ENCODE assay signal across 8 cellular contexts in genomic region chr5:8184455-8185063, GRCh38.
DNase-seq lines count a peak whose midpoint lies in the region; ATAC-seq and TF ChIP-seq lines count a peak whose summit lies in the region.

No MANE protein-coding gene starts in this region.

- intact Hi-C loops in CD4-positive, alpha-beta memory T cell (cut with micrococcal nuclease) = no loop called here

- TF ChIP-seq CTCF in kidney epithelial cell (IDR thresholded peaks at IDR 0.05; ENCODE audit: insufficient read depth, low read length, poor library complexity, severe bottlenecking) (peak; percentile 97), tibial nerve (IDR thresholded peaks at IDR 0.05) (peak in 3 of 5 experiments; percentile 37 to 56 (median 45))

- POLR2A ChIA-PET in CD4-positive, alpha-beta memory T cell (lab: Charles Lee; ENCODE audit: partially characterized antibody) = no interaction called here
- POLR2A ChIA-PET in T-cell (lab: Charles Lee) = no interaction called here

- no peaks in the 10 kb centered on the region for H3K4me1 ChIP-seq in CD4-positive, alpha-beta memory T cell (ENCODE audit: insufficient read depth, low read length)
- no peaks in the 10 kb centered on the region for H3K4me1 ChIP-seq in tibial nerve

- H3K27ac ChIP-seq in CD4-positive, alpha-beta memory T cell (ENCODE audit: low read depth, low read length) = no peak overlapping the region
- no peak overlapping the region for H3K27ac ChIP-seq in tibial nerve

- H3K9me3 Mint-ChIP-seq in CD4-positive, alpha-beta memory T cell = peaks cover 0 to 8% (median under 1%) of the 10 kb centered on the region in 8 donors
- H3K9me3 Mint-ChIP-seq in activated naive CD8-positive, alpha-beta T cell treated with anti-CD3 and anti-CD28 coated beads for 36 hours = no peaks in the 10 kb centered on the region
- peaks cover 0 to 11% (median 4%) of the 10 kb centered on the region in 3 donors for H3K9me3 Mint-ChIP-seq in T-cell

- H3K4me1 Mint-ChIP-seq in CD4-positive, alpha-beta memory T cell = no peaks in the 10 kb centered on the region
- H3K4me1 Mint-ChIP-seq in activated naive CD8-positive, alpha-beta T cell treated with anti-CD3 and anti-CD28 coated beads for 36 hours = no peaks in the 10 kb centered on the region
- no peaks in the 10 kb centered on the region for H3K4me1 Mint-ChIP-seq in T-cell

- H3K36me3 ChIP-seq in CD4-positive, alpha-beta memory T cell (ENCODE audit: insufficient read depth, low read length) = no peaks in the 10 kb centered on the region
- H3K36me3 ChIP-seq in kidney epithelial cell (ENCODE audit: control insufficient read depth, insufficient read depth, low read length) = no peaks in the 10 kb centered on the region
- H3K36me3 ChIP-seq in tibial nerve = no peaks in the 10 kb centered on the region

- H3K27me3 Mint-ChIP-seq in CD4-positive, alpha-beta memory T cell = no peaks in the 10 kb centered on the region
- peaks cover 4% of the 10 kb centered on the region for H3K27me3 Mint-ChIP-seq in activated naive CD8-positive, alpha-beta T cell treated with anti-CD3 and anti-CD28 coated beads for 36 hours
- H3K27me3 Mint-ChIP-seq in T-cell = no peaks in the 10 kb centered on the region

- no peak overlapping the region for H3K4me3 ChIP-seq in CD4-positive, alpha-beta memory T cell (ENCODE audit: low read length in 2 of 2)
- H3K4me3 ChIP-seq in kidney epithelial cell (ENCODE audit: low read depth, low read length) = no peak overlapping the region
- H3K4me3 ChIP-seq in tibial nerve = no peak overlapping the region

- no peak for TF ChIP-seq EP300 in tibial nerve (IDR thresholded peaks at IDR 0.05)

- peak in 3 of 5 donors; percentile 2 to 4 (median 2) for DNase-seq in CD4-positive, alpha-beta memory T cell
- DNase-seq in NCI-H1694 treated with DMSO at 0.1 percent for 48 hours (lab: John Stamatoyannopoulos, UW) = peak; percentile 9
- DNase-seq in activated naive CD8-positive, alpha-beta T cell treated with anti-CD3 and anti-CD28 coated beads for 36 hours = peak; percentile 23
- DNase-seq in kidney epithelial cell (ENCODE audit: low read depth) = no peak
- DNase-seq in tibial nerve (ENCODE audit: low spot score in 2 of 2) = no peak
- DNase-seq in T-cell = no peak

- no peaks in the 10 kb centered on the region for H3K9me3 ChIP-seq in CD4-positive, alpha-beta memory T cell (ENCODE audit: control insufficient read depth in 1 of 2, low read length in 2 of 2)
- H3K9me3 ChIP-seq in tibial nerve = no peaks in the 10 kb centered on the region

- H3K27me3 ChIP-seq in CD4-positive, alpha-beta memory T cell (ENCODE audit: insufficient read depth, low read length) = no peaks in the 10 kb centered on the region
- H3K27me3 ChIP-seq in kidney epithelial cell (ENCODE audit: control insufficient read depth, insufficient read depth, low read length) = no peaks in the 10 kb centered on the region
- no peaks in the 10 kb centered on the region for H3K27me3 ChIP-seq in tibial nerve

- H3K4me3 Mint-ChIP-seq in CD4-positive, alpha-beta memory T cell = no peak overlapping the region
- H3K4me3 Mint-ChIP-seq in activated naive CD8-positive, alpha-beta T cell treated with anti-CD3 and anti-CD28 coated beads for 36 hours = no peak overlapping the region
- H3K4me3 Mint-ChIP-seq in T-cell = no peak overlapping the region

- 39 to 44% methylated on average over 5 of the region's 5 CpGs for WGBS in tibial nerve, 2 donors

- no peak for TF ChIP-seq POLR2A in tibial nerve (IDR thresholded peaks at IDR 0.05)

- H3K36me3 Mint-ChIP-seq in CD4-positive, alpha-beta memory T cell = no peaks in the 10 kb centered on the region
- no peaks in the 10 kb centered on the region for H3K36me3 Mint-ChIP-seq in activated naive CD8-positive, alpha-beta T cell treated with anti-CD3 and anti-CD28 coated beads for 36 hours
- no peaks in the 10 kb centered on the region for H3K36me3 Mint-ChIP-seq in T-cell

- H3K27ac Mint-ChIP-seq in CD4-positive, alpha-beta memory T cell = no peak overlapping the region
- H3K27ac Mint-ChIP-seq in activated naive CD8-positive, alpha-beta T cell treated with anti-CD3 and anti-CD28 coated beads for 36 hours = no peak overlapping the region
- no peak overlapping the region for H3K27ac Mint-ChIP-seq in T-cell

- peak; percentile 90 for ATAC-seq in GM18517 (IDR thresholded peaks at IDR 0.05; ENCODE audit: unreplicated experiment)
- ATAC-seq in HG02884 (IDR thresholded peaks at IDR 0.05; ENCODE audit: unreplicated experiment) = peak; percentile 95
- ATAC-seq in T-cell (replicated peaks in 1 of 4) = no peak

- CTCF ChIA-PET in CD4-positive, alpha-beta memory T cell (lab: Charles Lee; ENCODE audit: partially characterized antibody) = no interaction called here
- CTCF ChIA-PET in T-cell (lab: Charles Lee) = no interaction called here

Comparison
In these comparisons a context has a peak if more than half of its experiments do, and no peak if none do; other contexts are left out.
1. DNase-seq: peak in CD4-positive, alpha-beta memory T cell (3 of 5), NCI-H1694 treated with DMSO at 0.1 percent for 48 hours (single experiment) and activated naive CD8-positive, alpha-beta T cell treated with anti-CD3 and anti-CD28 coated beads for 36 hours (single experiment); none in kidney epithelial cell (single experiment), tibial nerve (0 of 2) and T-cell (0 of 34).
2. ATAC-seq: peak in GM18517 (single experiment) and HG02884 (single experiment); none in T-cell (0 of 4).